Comparison of ENCODE assay signal across 20 cellular contexts in genomic region chr11:126604461-126604860, GRCh38.
"Had no signal": no experiment of that assay in that cellular context is flagged by ENCODE, and none has a peak within 500 bp of the region (broad histone marks: within the 10 kb centered on the region; RNA-seq: fewer than 3 reads in every experiment).

No MANE protein-coding gene starts in this region.

- DNase-seq: dorsolateral prefrontal cortex; effector CD4-positive, alpha-beta T cell; head of caudate nucleus; left cardiac atrium; left lung; mesenchymal stem cell; mucosa of descending colon; naive B cell; nucleus accumbens; psoas muscle; right cardiac atrium; sigmoid colon; stimulated activated CD4-positive, alpha-beta T cell treated with anti-CD3 and anti-CD28 coated beads, Interleukin-2, amount 100 ng/mL, for 24 hours; stimulated activated CD4-positive, alpha-beta T cell treated with anti-CD3 and anti-CD28 coated beads, Interleukin-4, amount 100 ng/mL, for 24 hours; stimulated activated naive CD4-positive, alpha-beta T cell treated with Interleukin-2 at 50 U/mL for 16 hours; stomach; thyroid gland; trophoblast cell had no signal

- ATAC-seq: left cardiac atrium; left lung; mucosa of descending colon; natural killer cell treated with Interleukin-12 subunit alpha and Interleukin-12 subunit beta and Interleukin-15 and Interleukin-18, amount 100 ng/mL, for 72 hours; psoas muscle; right cardiac atrium; stimulated activated effector memory CD8-positive, alpha-beta T cell treated with anti-CD3 and anti-CD28 coated beads, Interleukin-12 subunit alpha, Interleukin-12 subunit beta, amount 100 ng/mL, for 72 hours had no signal
